ENCODE assay signal across 24 cellular contexts in the genomic region with DNA sequence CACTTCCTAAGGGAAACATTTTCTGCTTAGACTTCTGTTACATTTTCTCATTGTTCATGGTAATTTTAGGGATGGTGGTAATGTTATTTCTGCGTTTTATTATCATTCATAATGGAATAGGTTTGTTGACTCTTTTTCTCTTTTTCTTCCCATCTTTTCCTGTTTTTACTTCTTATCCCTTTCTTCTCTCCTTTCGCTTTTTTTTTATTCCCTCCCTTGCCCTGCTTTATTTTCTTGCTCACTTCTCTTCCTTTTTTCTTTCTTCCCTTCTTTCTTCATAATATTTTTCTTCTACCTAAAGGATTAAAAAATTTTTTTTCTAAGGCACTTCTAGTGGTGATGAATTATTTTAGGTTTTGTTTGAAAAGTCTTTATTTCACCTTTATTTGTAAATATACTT.
"Had no signal": no experiment of that assay in that cellular context is flagged by ENCODE, and none has a peak within 500 bp of the region (broad histone marks: within the 10 kb centered on the region; RNA-seq: fewer than 3 reads in every experiment).

No MANE protein-coding gene starts in this region.

- H3K27ac ChIP-seq: colonic mucosa, esophagus squamous epithelium, gastrocnemius medialis, left ventricle myocardium inferior, sigmoid colon, stomach, transverse colon, WERI-Rb-1 had no signal

- H3K9me3 Mint-ChIP-seq: activated T-cell treated with anti-CD3 and anti-CD28 coated beads, Interleukin-2, amount 50 U/mL, for 24 hours; effector memory CD8-positive, alpha-beta T cell; stimulated activated memory B cell treated with anti-CD40 and anti-IgM and Interleukin-4, amounts not matched to agents 10 μg/mL and 1 μg/mL and 100 μg/mL, for 72 hours had no signal

- H3K27ac Mint-ChIP-seq: activated T-cell treated with anti-CD3 and anti-CD28 coated beads, Interleukin-2, amount 50 U/mL, for 24 hours; stimulated activated memory B cell treated with anti-CD40 and anti-IgM and Interleukin-4, amounts not matched to agents 10 μg/mL and 1 μg/mL and 100 μg/mL, for 72 hours had no signal

- H3K27me3 Mint-ChIP-seq: activated T-cell treated with anti-CD3 and anti-CD28 coated beads, Interleukin-2, amount 50 U/mL, for 24 hours; effector memory CD8-positive, alpha-beta T cell; stimulated activated memory B cell treated with anti-CD40 and anti-IgM and Interleukin-4, amounts not matched to agents 10 μg/mL and 1 μg/mL and 100 μg/mL, for 72 hours had no signal

- H3K9me3 ChIP-seq: colonic mucosa, esophagus squamous epithelium, gastrocnemius medialis, left ventricle myocardium inferior, sigmoid colon, stomach, transverse colon had no signal

- H3K4me1 ChIP-seq: colonic mucosa, esophagus squamous epithelium had no signal

- H3K4me3 Mint-ChIP-seq: activated T-cell treated with anti-CD3 and anti-CD28 coated beads, Interleukin-2, amount 50 U/mL, for 24 hours; effector memory CD8-positive, alpha-beta T cell; stimulated activated memory B cell treated with anti-CD40 and anti-IgM and Interleukin-4, amounts not matched to agents 10 μg/mL and 1 μg/mL and 100 μg/mL, for 72 hours had no signal

- DNase-seq: activated CD4-positive, alpha-beta T cell treated with anti-CD3 and anti-CD28 coated beads, Interleukin-2, amount 50 U/mL, for 4 hours; activated CD8-positive, alpha-beta memory T cell treated with anti-CD3 and anti-CD28 coated beads for 24 hours; activated CD8-positive, alpha-beta memory T cell treated with anti-CD3 and anti-CD28 coated beads, Interleukin-2, amount 50 U/mL, for 4 hours; activated effector memory CD4-positive, alpha-beta T cell treated with anti-CD3 and anti-CD28 coated beads, Interleukin-2, amount 50 U/mL, for 16 hours; activated naive CD4-positive, alpha-beta T cell treated with anti-CD3 and anti-CD28 coated beads, Interleukin-2, amount 50 U/mL, for 16 hours; activated T-cell treated with anti-CD3 and anti-CD28 coated beads, Interleukin-2, amount 50 U/mL, for 24 hours; central memory CD4-positive, alpha-beta T cell; colonic mucosa; dorsolateral prefrontal cortex; effector memory CD8-positive, alpha-beta T cell; esophagus squamous epithelium; gastrocnemius medialis; hypothalamus; left ventricle myocardium inferior; occipital lobe; retina; sigmoid colon; stimulated activated CD4-positive, alpha-beta T cell treated with anti-CD3 and anti-CD28 coated beads, Interleukin-15, amount 100 ng/mL, for 24 hours; stomach; T-helper 1 cell; transverse colon had no signal

- H3K4me2 ChIP-seq: smooth muscle cell had no signal

- ATAC-seq: effector memory CD8-positive, alpha-beta T cell; gastrocnemius medialis; stimulated activated memory B cell treated with anti-CD40 and anti-IgM and Interleukin-4, amounts not matched to agents 10 μg/mL and 1 μg/mL and 100 μg/mL, for 72 hours had no signal

- H3K27me3 ChIP-seq: colonic mucosa, dorsolateral prefrontal cortex, esophagus squamous epithelium, gastrocnemius medialis, sigmoid colon, stomach, transverse colon had no signal
